14 cellular contexts compared by ENCODE assay signal in the genomic region with DNA sequence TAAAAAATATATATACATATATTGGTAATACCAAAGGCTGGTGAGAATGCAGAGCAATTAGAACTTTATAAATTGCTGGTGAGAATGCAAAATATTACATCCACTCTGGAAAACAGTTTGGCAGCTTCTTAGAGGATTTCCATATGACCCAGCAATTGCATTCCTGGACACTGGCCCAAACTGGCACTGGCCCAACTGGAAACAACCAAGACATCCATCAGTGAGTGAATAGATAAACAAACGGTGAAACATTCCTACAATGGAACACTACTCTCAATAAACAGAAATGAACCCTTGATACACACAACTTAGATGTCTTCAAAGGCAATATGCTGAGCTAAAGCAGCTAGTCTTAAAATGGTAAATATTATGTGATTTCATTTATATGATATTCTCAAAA.
DNase-seq lines count a peak whose midpoint lies in the region; TF ChIP-seq lines count a peak whose summit lies in the region.
"Had no signal": no experiment of that assay in that cellular context is flagged by ENCODE, and none has a peak within 500 bp of the region (broad histone marks: within the 10 kb centered on the region; RNA-seq: fewer than 3 reads in every experiment).

No MANE protein-coding gene starts in this region.

- H3K27ac Mint-ChIP-seq in glutamatergic neuron (ENCODE audit: unreplicated experiment): no peak overlapping the region
- H3K27ac Mint-ChIP-seq: activated CD4-positive, alpha-beta memory T cell treated with anti-CD3 and anti-CD28 coated beads for 36 hours; activated T-helper 17 cell treated with anti-CD3 and anti-CD28 coated beads, Interleukin-2, amount 50 U/mL, for 72 hours had no signal

- no peaks in the 10 kb centered on the region for H3K9me3 Mint-ChIP-seq in glutamatergic neuron (ENCODE audit: unreplicated experiment)
- H3K9me3 Mint-ChIP-seq: activated CD4-positive, alpha-beta memory T cell treated with anti-CD3 and anti-CD28 coated beads for 36 hours; activated T-helper 17 cell treated with anti-CD3 and anti-CD28 coated beads, Interleukin-2, amount 50 U/mL, for 72 hours had no signal

- H3K4me1 Mint-ChIP-seq in glutamatergic neuron (ENCODE audit: low read depth, unreplicated experiment): no peaks in the 10 kb centered on the region
- H3K4me1 Mint-ChIP-seq: activated T-helper 17 cell treated with anti-CD3 and anti-CD28 coated beads, Interleukin-2, amount 50 U/mL, for 72 hours had no signal

- H3K4me3 Mint-ChIP-seq in glutamatergic neuron (ENCODE audit: unreplicated experiment): no peak overlapping the region
- H3K4me3 Mint-ChIP-seq: activated CD4-positive, alpha-beta memory T cell treated with anti-CD3 and anti-CD28 coated beads for 36 hours; activated T-helper 17 cell treated with anti-CD3 and anti-CD28 coated beads, Interleukin-2, amount 50 U/mL, for 72 hours had no signal

- H3K36me3 Mint-ChIP-seq in glutamatergic neuron (ENCODE audit: unreplicated experiment): no peaks in the 10 kb centered on the region
- H3K36me3 Mint-ChIP-seq: activated CD4-positive, alpha-beta memory T cell treated with anti-CD3 and anti-CD28 coated beads for 36 hours had no signal

- H3K27me3 Mint-ChIP-seq in glutamatergic neuron (ENCODE audit: unreplicated experiment): no peaks in the 10 kb centered on the region
- H3K27me3 Mint-ChIP-seq: activated CD4-positive, alpha-beta memory T cell treated with anti-CD3 and anti-CD28 coated beads for 36 hours; activated T-helper 17 cell treated with anti-CD3 and anti-CD28 coated beads, Interleukin-2, amount 50 U/mL, for 72 hours had no signal

- H3K4me3 ChIP-seq in epithelial cell of esophagus (ENCODE audit: low read length): no peak overlapping the region
- H3K4me3 ChIP-seq: breast epithelium had no signal

- DNase-seq in DMS 273 (lab: John Stamatoyannopoulos, UW; ENCODE audit: unreplicated experiment): peak; percentile 55
- DNase-seq in NCI-H446 (lab: John Stamatoyannopoulos, UW): peak; percentile 38 to 68
- peak; percentile 6 for DNase-seq in epithelial cell of esophagus (ENCODE audit: low read depth)
- DNase-seq in lung microvascular endothelial cell (ENCODE audit: low read depth in 2 of 2): peak; percentile 67 to 76
- DNase-seq in activated T-cell treated with anti-CD3 and anti-CD28 coated beads for 4 hours: no peak
- no peak for DNase-seq in stimulated activated CD4-positive, alpha-beta T cell treated with anti-CD3 and anti-CD28 coated beads, Interleukin-4, amount 100 ng/mL, for 4 hours
- DNase-seq in NAMALWA (ENCODE audit: low spot score): no peak
- no peak for DNase-seq in glutamatergic neuron
- DNase-seq: activated CD4-positive, alpha-beta memory T cell treated with anti-CD3 and anti-CD28 coated beads for 36 hours; DMS153; NCI-H1694; stimulated activated naive CD4-positive, alpha-beta T cell had no signal

- no peak for TF ChIP-seq CTCF in epithelial cell of esophagus (IDR thresholded peaks at IDR 0.05; ENCODE audit: insufficient read depth, low read depth, low read length, missing control alignments)
- no peak for TF ChIP-seq CTCF in glutamatergic neuron (IDR thresholded peaks at IDR 0.05; ENCODE audit: partially characterized antibody, unreplicated experiment)

Comparison
In these comparisons a context has a peak if more than half of its experiments do, and no peak if none do; other contexts are left out.
1. DNase-seq: peak in DMS 273 (single experiment), NCI-H446 (2 of 2), epithelial cell of esophagus (single experiment) and lung microvascular endothelial cell (2 of 2); none in activated T-cell treated with anti-CD3 and anti-CD28 coated beads for 4 hours (single experiment), stimulated activated CD4-positive, alpha-beta T cell treated with anti-CD3 and anti-CD28 coated beads, Interleukin-4, amount 100 ng/mL, for 4 hours (0 of 2), NAMALWA (single experiment) and glutamatergic neuron (single experiment).